ENCODE assay signal across 17 cellular contexts in the genomic region with DNA sequence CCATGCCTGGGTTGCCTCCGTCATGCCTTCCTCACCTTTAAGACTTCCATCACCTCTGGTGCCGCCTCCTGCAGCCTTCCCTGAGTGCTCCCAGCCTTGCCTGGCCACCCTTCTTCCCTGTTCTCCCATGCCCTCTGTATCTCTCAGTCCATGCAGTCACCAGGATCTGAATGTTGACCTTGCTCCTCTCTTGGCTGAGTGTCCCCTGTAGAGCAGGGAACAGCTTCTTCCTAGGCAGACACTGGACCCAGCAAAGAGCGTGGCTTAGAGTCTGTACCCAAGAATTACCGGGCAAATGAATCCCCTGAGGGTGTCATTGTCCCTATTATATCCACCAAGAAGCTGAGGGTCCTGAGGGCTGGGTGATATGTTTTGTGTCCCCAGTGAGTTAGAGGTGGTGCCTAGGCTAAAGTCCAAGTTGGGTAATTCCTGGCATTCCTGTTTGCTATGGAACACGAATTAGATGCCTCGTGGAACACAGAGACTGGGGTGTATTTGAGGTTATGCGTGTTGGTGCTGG.
DNase-seq lines count a peak whose midpoint lies in the region; ATAC-seq and TF ChIP-seq lines count a peak whose summit lies in the region.
"Had no signal": no experiment of that assay in that cellular context is flagged by ENCODE, and none has a peak within 500 bp of the region (broad histone marks: within the 10 kb centered on the region; RNA-seq: fewer than 3 reads in every experiment).

No MANE protein-coding gene starts in this region.

- no peaks in the 10 kb centered on the region for H3K27me3 ChIP-seq in Caco-2 (replicated peaks; ENCODE audit: control insufficient read depth, insufficient read depth, low read length)

- H3K4me3 ChIP-seq in Caco-2 (ENCODE audit: low read depth, low read length), result no peak overlapping the region
- H3K4me3 ChIP-seq: GM12878, GM23338 had no signal

- 0 out of 2 replicates have a peak, but pooled peaks cover 2% of the 10 kb centered on the region for H3K9me3 ChIP-seq in Caco-2

- CTCF ChIA-PET in Caco-2 (lab: Charles Lee), result no interaction called here

- H3K27ac Mint-ChIP-seq in Caco-2 (ENCODE audit: unreplicated experiment) (peak overlapping the region; percentile 19), brain (peak overlapping the region in 3 of 5 experiments; percentile 43 to 87 (median 61)), neural crest cell (ENCODE audit: unreplicated experiment) (peak overlapping the region; percentile 79)
- H3K27ac Mint-ChIP-seq: B cell; CD4-positive, alpha-beta T cell; GM23338; H9 had no signal

- H3K4me3 Mint-ChIP-seq in Caco-2 (ENCODE audit: unreplicated experiment) (no peak overlapping the region), brain (no peak overlapping the region), neural crest cell (no peak overlapping the region)
- H3K4me3 Mint-ChIP-seq: B cell; CD4-positive, alpha-beta T cell; GM23338; H9; IgD-negative memory B cell had no signal

- H3K36me3 Mint-ChIP-seq in Caco-2 (ENCODE audit: insufficient read depth, unreplicated experiment) (peaks cover 6% of the 10 kb centered on the region), brain (no peaks in the 10 kb centered on the region), neural crest cell (ENCODE audit: low read depth) (no peaks in the 10 kb centered on the region)
- H3K36me3 Mint-ChIP-seq: IgD-negative memory B cell had no signal

- peak; percentile 93 for ATAC-seq in left lobe of liver
- no peak for ATAC-seq in GM19328 (IDR thresholded peaks at IDR 0.05; ENCODE audit: unreplicated experiment)
- ATAC-seq: GM12878, GM23338 had no signal

- peaks cover 27% of the 10 kb centered on the region for H3K4me1 Mint-ChIP-seq in Caco-2 (ENCODE audit: low read depth, unreplicated experiment)
- H3K4me1 Mint-ChIP-seq in brain, result peaks cover 71% of the 10 kb centered on the region
- H3K4me1 Mint-ChIP-seq in neural crest cell, result peaks cover 46% of the 10 kb centered on the region
- H3K4me1 Mint-ChIP-seq: B cell, IgD-negative memory B cell had no signal

- H3K9me3 Mint-ChIP-seq in Caco-2 (ENCODE audit: unreplicated experiment) (no peaks in the 10 kb centered on the region), brain (peaks cover 0 to 7% (median 0%) of the 10 kb centered on the region in 5 experiments), neural crest cell (no peaks in the 10 kb centered on the region)
- H3K9me3 Mint-ChIP-seq: CD4-positive, alpha-beta T cell; GM23338; IgD-negative memory B cell had no signal

- TF ChIP-seq CTCF in Caco-2 (IDR thresholded peaks at IDR 0.05; ENCODE audit: insufficient read depth in 1 of 2, low read depth in 1 of 2, low read length in 1 of 2, severe bottlenecking in 1 of 2, unreplicated experiment in 1 of 2) (no peak), brain (conservative IDR thresholded peaks at IDR 0.05) (no peak), neural crest cell (conservative IDR thresholded peaks at IDR 0.05) (no peak)

- peaks cover 36% of the 10 kb centered on the region for H3K4me1 ChIP-seq in Caco-2

- H3K36me3 ChIP-seq in Caco-2 (ENCODE audit: control insufficient read depth, insufficient read depth, low read length), result no peaks in the 10 kb centered on the region

- H3K27me3 Mint-ChIP-seq in Caco-2 (ENCODE audit: insufficient read depth, unreplicated experiment) (no peaks in the 10 kb centered on the region), brain (peaks cover 4% of the 10 kb centered on the region), neural crest cell (ENCODE audit: low read depth) (peaks cover 2% of the 10 kb centered on the region)
- H3K27me3 Mint-ChIP-seq: CD4-positive, alpha-beta T cell had no signal

- peak in 1 of 2 experiments; percentile 20 for DNase-seq in Caco-2
- DNase-seq in left lobe of liver (ENCODE audit: low spot score), result peak; percentile 77
- no peak for DNase-seq in neural crest cell (ENCODE audit: low read depth, low spot score)
- no peak for DNase-seq in stimulated activated CD4-positive, alpha-beta T cell treated with anti-CD3 and anti-CD28 coated beads, Interleukin-4, amount 100 ng/mL, for 4 hours
- DNase-seq in AG20443 (ENCODE audit: low spot score), result no peak
- no peak for DNase-seq in pons (ENCODE audit: low spot score)
- DNase-seq: ACHN; C1 segment of cervical spinal cord; CD4-positive, alpha-beta T cell; COR-L47; H9 had no signal

- no TSS peak for BruUV-seq in Caco-2 (replicated peaks; lab: Mats Ljungman, UMichigan)

- POLR2A ChIA-PET in Caco-2 (lab: Charles Lee), result no interaction called here

- intact Hi-C loops in Caco-2 (cut with micrococcal nuclease; ENCODE audit: unreplicated experiment), result no loop called here

Comparison
In these comparisons a context has a peak if more than half of its experiments do, and no peak if none do; other contexts are left out.
1. H3K27ac Mint-ChIP-seq: peak in every context shown above with its lines; median percentile 79 in neural crest cell; 61 in brain; 19 in Caco-2.